ENCODE assay signal across 1 cellular context in the genomic region with DNA sequence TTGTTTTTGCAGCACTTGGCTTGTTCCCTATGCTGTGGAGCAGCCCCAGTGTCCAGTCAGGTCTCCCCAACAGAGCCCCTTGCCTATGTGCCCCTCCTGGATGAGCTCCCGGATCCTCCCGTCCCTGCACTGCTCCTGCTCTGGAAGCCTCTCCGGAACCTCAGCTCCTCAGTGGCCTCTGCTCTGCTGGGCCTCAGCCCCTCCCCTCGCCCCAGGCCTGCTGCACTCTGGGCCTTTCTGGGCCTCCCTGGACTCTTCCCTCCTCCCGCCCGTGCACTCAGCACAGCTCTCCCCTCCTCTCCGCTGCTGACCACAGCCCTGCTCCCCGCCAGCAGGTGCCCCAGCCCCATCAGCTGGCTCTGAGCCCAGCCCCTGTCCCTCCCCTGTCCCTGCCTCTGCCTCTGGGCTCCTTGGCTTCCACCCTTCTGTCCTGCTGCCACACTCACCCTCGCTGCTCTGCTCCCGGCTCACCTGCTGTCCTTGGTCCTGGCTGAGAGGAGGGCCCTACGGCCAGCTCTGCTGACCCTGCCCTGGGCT.
TF ChIP-seq lines count a peak whose summit lies in the region.

No MANE protein-coding gene starts in this region.

TF ChIP-seq in SK-N-SH, 30 proteins besides CTCF, POLR2A, EP300 and RAD21:
- TF ChIP-seq, protein P1, sequence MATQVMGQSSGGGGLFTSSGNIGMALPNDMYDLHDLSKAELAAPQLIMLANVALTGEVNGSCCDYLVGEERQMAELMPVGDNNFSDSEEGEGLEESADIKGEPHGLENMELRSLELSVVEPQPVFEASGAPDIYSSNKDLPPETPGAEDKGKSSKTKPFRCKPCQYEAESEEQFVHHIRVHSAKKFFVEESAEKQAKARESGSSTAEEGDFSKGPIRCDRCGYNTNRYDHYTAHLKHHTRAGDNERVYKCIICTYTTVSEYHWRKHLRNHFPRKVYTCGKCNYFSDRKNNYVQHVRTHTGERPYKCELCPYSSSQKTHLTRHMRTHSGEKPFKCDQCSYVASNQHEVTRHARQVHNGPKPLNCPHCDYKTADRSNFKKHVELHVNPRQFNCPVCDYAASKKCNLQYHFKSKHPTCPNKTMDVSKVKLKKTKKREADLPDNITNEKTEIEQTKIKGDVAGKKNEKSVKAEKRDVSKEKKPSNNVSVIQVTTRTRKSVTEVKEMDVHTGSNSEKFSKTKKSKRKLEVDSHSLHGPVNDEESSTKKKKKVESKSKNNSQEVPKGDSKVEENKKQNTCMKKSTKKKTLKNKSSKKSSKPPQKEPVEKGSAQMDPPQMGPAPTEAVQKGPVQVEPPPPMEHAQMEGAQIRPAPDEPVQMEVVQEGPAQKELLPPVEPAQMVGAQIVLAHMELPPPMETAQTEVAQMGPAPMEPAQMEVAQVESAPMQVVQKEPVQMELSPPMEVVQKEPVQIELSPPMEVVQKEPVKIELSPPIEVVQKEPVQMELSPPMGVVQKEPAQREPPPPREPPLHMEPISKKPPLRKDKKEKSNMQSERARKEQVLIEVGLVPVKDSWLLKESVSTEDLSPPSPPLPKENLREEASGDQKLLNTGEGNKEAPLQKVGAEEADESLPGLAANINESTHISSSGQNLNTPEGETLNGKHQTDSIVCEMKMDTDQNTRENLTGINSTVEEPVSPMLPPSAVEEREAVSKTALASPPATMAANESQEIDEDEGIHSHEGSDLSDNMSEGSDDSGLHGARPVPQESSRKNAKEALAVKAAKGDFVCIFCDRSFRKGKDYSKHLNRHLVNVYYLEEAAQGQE (IDR thresholded peaks at IDR 0.05; ENCODE audit: low read depth, low read length) = peak; percentile 66; the same call in 1 of the 2 replicates
